In genomic region chr13:67229438-67230242, GRCh38 we compare ENCODE assay signal across 8 cellular contexts. TPM values are rescaled to one million over a fixed set of nuclear protein-coding genes. Genes with fewer than 3 reads are reported as not detected.
DNase-seq lines count a peak whose midpoint lies in the region; ATAC-seq and TF ChIP-seq lines count a peak whose summit lies in the region.

No MANE protein-coding gene starts in this region.

- no peaks in the 10 kb centered on the region for H3K9me2 ChIP-seq in DOHH2 (replicated peaks; ENCODE audit: control insufficient read depth, low read length)

- intact Hi-C loops in sigmoid colon (cut with DNase I) = loop anchor here (5.0 to 10.0 kb wide), 5 partner anchors 155 to 1572 kb away; no protein-coding TSS in a partner anchor
- intact Hi-C loops in activated T-helper 2 cell treated with anti-CD3 and anti-CD28 coated beads, Interferon-gamma antibody, Interleukin-2, Interleukin-4, amounts not matched to agents 10 μg/mL and 5 μg/mL and 100 μg/mL, durations not matched to agents 14 hours and 24 hours and 36 hours (cut with micrococcal nuclease) = no loop called here

- no peak overlapping the region for H3K4me3 Mint-ChIP-seq in activated T-helper 2 cell treated with anti-CD3 and anti-CD28 coated beads, Interferon-gamma antibody, Interleukin-2, Interleukin-4, amounts not matched to agents 10 μg/mL and 5 μg/mL and 100 μg/mL, durations not matched to agents 14 hours and 24 hours and 36 hours (ENCODE audit: low read depth)

- H3K4me1 ChIP-seq in DOHH2 (ENCODE audit: control insufficient read depth, low read length) (peaks cover 31% of the 10 kb centered on the region), RWPE2 (ENCODE audit: insufficient read depth, poor library complexity, severe bottlenecking) (peaks cover 11% of the 10 kb centered on the region), foreskin keratinocyte (no peaks in the 10 kb centered on the region), sigmoid colon (peaks cover 0 to 15% (median 9%) of the 10 kb centered on the region in 4 donors)

- H3K4me2 ChIP-seq in DOHH2 (ENCODE audit: low read length) = peak overlapping the region; percentile 67

- peaks cover 6% of the 10 kb centered on the region for H3K4me1 Mint-ChIP-seq in activated T-helper 2 cell treated with anti-CD3 and anti-CD28 coated beads, Interferon-gamma antibody, Interleukin-2, Interleukin-4, amounts not matched to agents 10 μg/mL and 5 μg/mL and 100 μg/mL, durations not matched to agents 14 hours and 24 hours and 36 hours (ENCODE audit: low read depth)

- peaks cover 6% of the 10 kb centered on the region; the same call in 1 of the 2 replicates for H3F3A ChIP-seq in DOHH2 (ENCODE audit: control insufficient read depth, insufficient read depth)

- DNase-seq in RWPE2 (ENCODE audit: low spot score) (no peak), foreskin keratinocyte (peak; percentile 10 to 32), sigmoid colon (no peak), NCI-H2029 treated with DMSO at 0.1 percent for 48 hours (lab: John Stamatoyannopoulos, UW) (no peak)
- DNase-seq in activated T-helper 2 cell treated with anti-CD3 and anti-CD28 coated beads, Interferon-gamma antibody, Interleukin-2, Interleukin-4, amounts not matched to agents 10 μg/mL and 5 μg/mL and 100 μg/mL, durations not matched to agents 14 hours and 24 hours and 36 hours (ENCODE audit: low spot score) = no peak
- no peak for DNase-seq in activated naive CD4-positive, alpha-beta T cell treated with Interleukin-2 at 50 U/mL for 16 hours

- no peaks in the 10 kb centered on the region for H3K36me3 Mint-ChIP-seq in activated T-helper 2 cell treated with anti-CD3 and anti-CD28 coated beads, Interferon-gamma antibody, Interleukin-2, Interleukin-4, amounts not matched to agents 10 μg/mL and 5 μg/mL and 100 μg/mL, durations not matched to agents 14 hours and 24 hours and 36 hours (ENCODE audit: low read depth)

- H3K4me3 ChIP-seq in DOHH2 (ENCODE audit: low read length) (peak overlapping the region; percentile 94), RWPE2 (ENCODE audit: severe bottlenecking) (peak overlapping the region; percentile 83), sigmoid colon (peak overlapping the region; percentile 72 to 89 (median 84))

- no peak overlapping the region; the same call in 1 of the 2 replicates for H3K27ac ChIP-seq in DOHH2 (ENCODE audit: low read depth, low read length)
- H3K27ac ChIP-seq in RWPE2 (ENCODE audit: poor library complexity, severe bottlenecking) = no peak overlapping the region
- no peak overlapping the region for H3K27ac ChIP-seq in foreskin keratinocyte
- peak overlapping the region; percentile 87 to 94 (median 89) for H3K27ac ChIP-seq in sigmoid colon

- H4K20me1 ChIP-seq in DOHH2 (ENCODE audit: control insufficient read depth, insufficient read depth, low read depth, low read length) = no peaks in the 10 kb centered on the region

- no peaks in the 10 kb centered on the region for H3K27me3 ChIP-seq in DOHH2 (ENCODE audit: control insufficient read depth, low read length)
- no peaks in the 10 kb centered on the region for H3K27me3 ChIP-seq in RWPE2 (ENCODE audit: insufficient read depth, poor library complexity, severe bottlenecking)
- peaks cover 16% of the 10 kb centered on the region for H3K27me3 ChIP-seq in foreskin keratinocyte
- no peaks in the 10 kb centered on the region for H3K27me3 ChIP-seq in sigmoid colon

- H3K27me3 Mint-ChIP-seq in activated T-helper 2 cell treated with anti-CD3 and anti-CD28 coated beads, Interferon-gamma antibody, Interleukin-2, Interleukin-4, amounts not matched to agents 10 μg/mL and 5 μg/mL and 100 μg/mL, durations not matched to agents 14 hours and 24 hours and 36 hours (ENCODE audit: low read depth) = peaks cover 18% of the 10 kb centered on the region

- peaks cover 28% of the 10 kb centered on the region for H3K79me2 ChIP-seq in DOHH2 (ENCODE audit: control insufficient read depth, low read length)

- TF ChIP-seq CTCF in DOHH2 (IDR thresholded peaks at IDR 0.05; ENCODE audit: low read depth, low read length, poor library complexity, severe bottlenecking) (no peak), RWPE2 (IDR thresholded peaks at IDR 0.05; ENCODE audit: poor library complexity, severe bottlenecking) (no peak), foreskin keratinocyte (conservative IDR thresholded peaks at IDR 0.05) (no peak), sigmoid colon (IDR thresholded peaks at IDR 0.05) (no peak)

- H3K9me3 Mint-ChIP-seq in activated T-helper 2 cell treated with anti-CD3 and anti-CD28 coated beads, Interferon-gamma antibody, Interleukin-2, Interleukin-4, amounts not matched to agents 10 μg/mL and 5 μg/mL and 100 μg/mL, durations not matched to agents 14 hours and 24 hours and 36 hours = no peaks in the 10 kb centered on the region

- no peaks in the 10 kb centered on the region; the same call in 1 of the 2 replicates for H3K9me3 ChIP-seq in DOHH2 (ENCODE audit: control insufficient read depth, insufficient read depth, low read length)
- H3K9me3 ChIP-seq in RWPE2 (ENCODE audit: severe bottlenecking) = no peaks in the 10 kb centered on the region
- H3K9me3 ChIP-seq in sigmoid colon = no peaks in the 10 kb centered on the region

- no peak for TF ChIP-seq EP300 in sigmoid colon (IDR thresholded peaks at IDR 0.05)

- ATAC-seq in GM21786 (IDR thresholded peaks at IDR 0.05; ENCODE audit: unreplicated experiment) (peak; percentile 0), RWPE2 (ENCODE audit: low read depth) (peak; percentile 1; the same call in 2 of the 3 replicates), foreskin keratinocyte (peak; percentile 34)

- no peak for TF ChIP-seq POLR2A in sigmoid colon (IDR thresholded peaks at IDR 0.05)

- H3K36me3 ChIP-seq in DOHH2 (ENCODE audit: control insufficient read depth, low read length) = peaks cover 7% of the 10 kb centered on the region
- H3K36me3 ChIP-seq in RWPE2 (ENCODE audit: low read depth) = no peaks in the 10 kb centered on the region
- no peaks in the 10 kb centered on the region for H3K36me3 ChIP-seq in sigmoid colon

- no peak overlapping the region for H3K27ac Mint-ChIP-seq in activated T-helper 2 cell treated with anti-CD3 and anti-CD28 coated beads, Interferon-gamma antibody, Interleukin-2, Interleukin-4, amounts not matched to agents 10 μg/mL and 5 μg/mL and 100 μg/mL, durations not matched to agents 14 hours and 24 hours and 36 hours

- 2 to 3% methylated on average over 19 of the region's 19 CpGs for WGBS in sigmoid colon, 2 donors

RNA-seq across cellular contexts. Expression of gene PCDH9, which starts 0.5 kb away (rescaled TPM):
- 0.11 and 0.14 TPM in 2 replicates for total RNA-seq in foreskin keratinocyte
- polyA plus RNA-seq in foreskin keratinocyte = 0.01 and 0.02 TPM in 2 replicates
- total RNA-seq in sigmoid colon = 10 to 100 TPM in 3 of 4 donors, 1 to 10 TPM in 1; 6.0 to 15.7 (median 11.4) TPM
- polyA plus RNA-seq in sigmoid colon = 1 to 10 TPM in 1 of 3 donors, under 1 TPM in 1, not detected in 1; under 0.01 to 1.1 TPM
- 0.11 and 0.18 TPM in 2 replicates for total RNA-seq in activated T-helper 2 cell treated with anti-CD3 and anti-CD28 coated beads, Interferon-gamma antibody, Interleukin-2, Interleukin-4, amounts not matched to agents 10 μg/mL and 5 μg/mL and 100 μg/mL, durations not matched to agents 14 hours and 24 hours and 36 hours

Comparison
In these comparisons a context has a peak if more than half of its experiments do, and no peak if none do; other contexts are left out.
1. H3K27ac ChIP-seq: peak in sigmoid colon (4 of 4); none in DOHH2 (single experiment), RWPE2 (single experiment) and foreskin keratinocyte (single experiment).
2. DNase-seq: peak in foreskin keratinocyte (2 of 2); none in RWPE2 (single experiment), sigmoid colon (single experiment), activated T-helper 2 cell treated with anti-CD3 and anti-CD28 coated beads, Interferon-gamma antibody, Interleukin-2, Interleukin-4, amounts not matched to agents 10 μg/mL and 5 μg/mL and 100 μg/mL, durations not matched to agents 14 hours and 24 hours and 36 hours (single experiment), activated naive CD4-positive, alpha-beta T cell treated with Interleukin-2 at 50 U/mL for 16 hours (single experiment) and NCI-H2029 treated with DMSO at 0.1 percent for 48 hours (single experiment).
3. Peak in every context shown above with its lines, with median percentiles within 50 percentile points of each other: H3K4me3 ChIP-seq and ATAC-seq.